ENCODE assay signal across 8 cellular contexts in genomic region chr15:58269455-58270414, GRCh38.
A peak's percentile ranks its signal among the peaks of the same experiment; 100 is the strongest.
DNase-seq lines count a peak whose midpoint lies in the region; ATAC-seq and TF ChIP-seq lines count a peak whose summit lies in the region.

No MANE protein-coding gene starts in this region.

- H3K79me2 ChIP-seq in fibroblast of lung (ENCODE audit: control insufficient read depth, insufficient read depth, low read length): no peaks in the 10 kb centered on the region

- peaks cover 3 to 5% of the 10 kb centered on the region in 2 donors for H3K27me3 Mint-ChIP-seq in natural killer cell treated with Interleukin-12 subunit alpha and Interleukin-12 subunit beta and Interleukin-15 and Interleukin-18, amount 100 ng/mL, for 72 hours

- H3K9ac ChIP-seq in fibroblast of lung (ENCODE audit: insufficient read depth, low read length): no peak overlapping the region

- DNase-seq in AML-193 (lab: John Stamatoyannopoulos, UW): peak; percentile 66 to 72
- DNase-seq in NCI-H2196 (lab: John Stamatoyannopoulos, UW; ENCODE audit: unreplicated experiment): peak; percentile 54
- DNase-seq in activated CD4-positive, alpha-beta T cell treated with anti-CD3 and anti-CD28 coated beads, Interleukin-2, amount 50 U/mL, for 1 hour: peak; percentile 13
- DNase-seq in fibroblast of lung (ENCODE audit: low read depth in 2 of 2): peak; percentile 61 to 74
- DNase-seq in natural killer cell treated with Interleukin-12 subunit alpha and Interleukin-12 subunit beta and Interleukin-15 and Interleukin-18, amount 100 ng/mL, for 72 hours (ENCODE audit: low spot score): no peak

- H4K20me1 ChIP-seq in fibroblast of lung (ENCODE audit: control insufficient read depth, extremely low read depth, insufficient read depth, low read length): no peaks in the 10 kb centered on the region

- H3K9me3 Mint-ChIP-seq in natural killer cell treated with Interleukin-12 subunit alpha and Interleukin-12 subunit beta and Interleukin-15 and Interleukin-18, amount 100 ng/mL, for 72 hours: no peaks in the 10 kb centered on the region

- no peak overlapping the region for H3K4me2 ChIP-seq in fibroblast of lung (ENCODE audit: extremely low read depth, insufficient read depth, low read length)

- peaks cover 7% of the 10 kb centered on the region for H3K36me3 Mint-ChIP-seq in natural killer cell treated with Interleukin-12 subunit alpha and Interleukin-12 subunit beta and Interleukin-15 and Interleukin-18, amount 100 ng/mL, for 72 hours

- no peaks in the 10 kb centered on the region for H3K27me3 ChIP-seq in fibroblast of lung (ENCODE audit: control insufficient read depth, insufficient read depth, low read length)

- no peaks in the 10 kb centered on the region for H3K4me1 ChIP-seq in fibroblast of lung (ENCODE audit: control insufficient read depth, extremely low read depth, insufficient read depth, low read length)

- H3K4me3 ChIP-seq in fibroblast of lung (replicated peaks in 1 of 4; ENCODE audit: control extremely low read depth in 1 of 4, insufficient read depth in 1 of 4, low read depth in 3 of 4, low read length in 4 of 4): no peak overlapping the region

- H2AFZ ChIP-seq in fibroblast of lung (ENCODE audit: low read length): no peak overlapping the region

- peak overlapping the region; percentile 3 to 71 for H3K27ac Mint-ChIP-seq in natural killer cell treated with Interleukin-12 subunit alpha and Interleukin-12 subunit beta and Interleukin-15 and Interleukin-18, amount 100 ng/mL, for 72 hours

- no peak overlapping the region for H3K27ac ChIP-seq in fibroblast of lung (ENCODE audit: insufficient read depth, low read length)

- ATAC-seq in natural killer cell treated with Interleukin-12 subunit alpha and Interleukin-12 subunit beta and Interleukin-15 and Interleukin-18, amount 100 ng/mL, for 72 hours: peak in 1 of 2 donors; percentile 77
- ATAC-seq in HG02981 (IDR thresholded peaks at IDR 0.05; ENCODE audit: unreplicated experiment) (no peak), GM18873 (IDR thresholded peaks at IDR 0.05; ENCODE audit: low FRiP score, unreplicated experiment) (no peak)

- H3K4me1 Mint-ChIP-seq in natural killer cell treated with Interleukin-12 subunit alpha and Interleukin-12 subunit beta and Interleukin-15 and Interleukin-18, amount 100 ng/mL, for 72 hours (ENCODE audit: low read depth in 2 of 2): peaks cover 13 to 14% of the 10 kb centered on the region in 2 donors

- no peaks in the 10 kb centered on the region for H3K36me3 ChIP-seq in fibroblast of lung (ENCODE audit: control insufficient read depth, insufficient read depth, low read length)

- H3K9me3 ChIP-seq in fibroblast of lung (ENCODE audit: control insufficient read depth, insufficient read depth, low read depth, low read length): no peaks in the 10 kb centered on the region

- no peak overlapping the region for H3K4me3 Mint-ChIP-seq in natural killer cell treated with Interleukin-12 subunit alpha and Interleukin-12 subunit beta and Interleukin-15 and Interleukin-18, amount 100 ng/mL, for 72 hours

- TF ChIP-seq CTCF in GM12872 (IDR thresholded peaks at IDR 0.05; ENCODE audit: insufficient read depth, low read depth, low read length) (peak; percentile 67), fibroblast of lung (conservative IDR thresholded peaks at IDR 0.05 in 1 of 2, IDR thresholded peaks at IDR 0.05 in 1 of 2; ENCODE audit: low read depth in 1 of 2, low read length in 2 of 2) (peak; percentile 79 to 86)
